1 cellular context compared by ENCODE assay signal in genomic region chr3:120608506-120608905, GRCh38.
A peak's percentile ranks its signal among the peaks of the same experiment; 100 is the strongest.
TF ChIP-seq lines count a peak whose summit lies in the region.

No MANE protein-coding gene starts in this region.

TF ChIP-seq in SK-N-SH, 30 proteins besides CTCF, POLR2A, EP300 and RAD21 (continued from another document):
- no peak for TF ChIP-seq TAF1 (IDR thresholded peaks at IDR 0.05; ENCODE audit: borderline replicate concordance, low read depth, low read length)
- no peak for TF ChIP-seq USF1 (IDR thresholded peaks at IDR 0.05; ENCODE audit: borderline replicate concordance, low read depth)
- TF ChIP-seq NFIC (IDR thresholded peaks at IDR 0.05; ENCODE audit: borderline replicate concordance) = no peak
- TF ChIP-seq, protein P1, sequence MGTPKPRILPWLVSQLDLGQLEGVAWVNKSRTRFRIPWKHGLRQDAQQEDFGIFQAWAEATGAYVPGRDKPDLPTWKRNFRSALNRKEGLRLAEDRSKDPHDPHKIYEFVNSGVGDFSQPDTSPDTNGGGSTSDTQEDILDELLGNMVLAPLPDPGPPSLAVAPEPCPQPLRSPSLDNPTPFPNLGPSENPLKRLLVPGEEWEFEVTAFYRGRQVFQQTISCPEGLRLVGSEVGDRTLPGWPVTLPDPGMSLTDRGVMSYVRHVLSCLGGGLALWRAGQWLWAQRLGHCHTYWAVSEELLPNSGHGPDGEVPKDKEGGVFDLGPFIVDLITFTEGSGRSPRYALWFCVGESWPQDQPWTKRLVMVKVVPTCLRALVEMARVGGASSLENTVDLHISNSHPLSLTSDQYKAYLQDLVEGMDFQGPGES (IDR thresholded peaks at IDR 0.05; ENCODE audit: low read depth, low read length) = 0 out of 2 replicates have a peak, but pooled peaks have one; percentile 16
- no peak for TF ChIP-seq FOSL2 (IDR thresholded peaks at IDR 0.05; ENCODE audit: borderline replicate concordance, low read depth)
- no peak for TF ChIP-seq EZH2phosphoT487 (IDR thresholded peaks at IDR 0.05; ENCODE audit: borderline replicate concordance, low read depth)
TF ChIP-seq in SK-N-SH: peak in this region for 8.
